Comparison of ENCODE assay signal across 21 cellular contexts in genomic region chr13:66534561-66534960, GRCh38.
"Had no signal": no experiment of that assay in that cellular context is flagged by ENCODE, and none has a peak within 500 bp of the region (broad histone marks: within the 10 kb centered on the region; RNA-seq: fewer than 3 reads in every experiment).

No MANE protein-coding gene starts in this region.

- H3K27me3 ChIP-seq: colonic mucosa, neutrophil, right lobe of liver, upper lobe of right lung had no signal

- H3K4me1 ChIP-seq: colonic mucosa, parathyroid adenoma, right lobe of liver, upper lobe of right lung had no signal

- H3K36me3 ChIP-seq: colonic mucosa, neutrophil, right lobe of liver, thoracic aorta, upper lobe of right lung had no signal

- H3K4me1 Mint-ChIP-seq: activated B cell treated with CpG ODN at 0.5 μM for 24 hours; stimulated activated memory B cell treated with anti-CD40 and anti-IgM and Interleukin-4, amounts not matched to agents 10 μg/mL and 1 μg/mL and 100 μg/mL, for 72 hours; T-cell had no signal

- ATAC-seq: activated CD8-positive, alpha-beta T cell treated with anti-CD3 and anti-CD28 coated beads for 36 hours; left colon; natural killer cell treated with Interleukin-12 subunit alpha and Interleukin-12 subunit beta and Interleukin-15 and Interleukin-18, amount 100 ng/mL, for 72 hours; right lobe of liver; stimulated activated memory B cell treated with anti-CD40 and anti-IgM and Interleukin-4, amounts not matched to agents 10 μg/mL and 1 μg/mL and 100 μg/mL, for 72 hours; T-cell; upper lobe of right lung had no signal

- H2AFZ ChIP-seq: parathyroid adenoma had no signal

- H3K4me3 ChIP-seq: colonic mucosa, lung, right lobe of liver, thoracic aorta, upper lobe of right lung had no signal

- H3K36me3 Mint-ChIP-seq: natural killer cell treated with Interleukin-12 subunit alpha and Interleukin-12 subunit beta and Interleukin-15 and Interleukin-18, amount 100 ng/mL, for 72 hours; stimulated activated memory B cell treated with anti-CD40 and anti-IgM and Interleukin-4, amounts not matched to agents 10 μg/mL and 1 μg/mL and 100 μg/mL, for 72 hours; T-cell had no signal

- H3K9me3 ChIP-seq: colonic mucosa, neutrophil, right lobe of liver, thoracic aorta, upper lobe of right lung had no signal

- H3K9me3 Mint-ChIP-seq: activated T-helper 2 cell treated with anti-CD3 and anti-CD28 coated beads, Interferon-gamma antibody, Interleukin-2, Interleukin-4, amounts not matched to agents 10 μg/mL and 5 μg/mL and 100 μg/mL, durations not matched to agents 14 hours and 24 hours and 36 hours; stimulated activated memory B cell treated with anti-CD40 and anti-IgM and Interleukin-4, amounts not matched to agents 10 μg/mL and 1 μg/mL and 100 μg/mL, for 72 hours had no signal

- H3K79me2 ChIP-seq: parathyroid adenoma had no signal

- H3K9ac ChIP-seq: parathyroid adenoma had no signal

- H3K27me3 Mint-ChIP-seq: activated B cell treated with CpG ODN at 0.5 μM for 24 hours; activated CD8-positive, alpha-beta T cell treated with anti-CD3 and anti-CD28 coated beads for 36 hours; activated T-cell treated with anti-CD3 and anti-CD28 coated beads, Interleukin-2, amount 50 U/mL, for 24 hours; natural killer cell treated with Interleukin-12 subunit alpha and Interleukin-12 subunit beta and Interleukin-15 and Interleukin-18, amount 100 ng/mL, for 72 hours; stimulated activated memory B cell treated with anti-CD40 and anti-IgM and Interleukin-4, amounts not matched to agents 10 μg/mL and 1 μg/mL and 100 μg/mL, for 72 hours; T-cell had no signal

- H3K4me3 Mint-ChIP-seq: activated B cell treated with CpG ODN at 0.5 μM for 24 hours; activated CD8-positive, alpha-beta T cell treated with anti-CD3 and anti-CD28 coated beads for 36 hours; activated T-cell treated with anti-CD3 and anti-CD28 coated beads, Interleukin-2, amount 50 U/mL, for 24 hours; mesothelial cell of epicardium; natural killer cell treated with Interleukin-12 subunit alpha and Interleukin-12 subunit beta and Interleukin-15 and Interleukin-18, amount 100 ng/mL, for 72 hours; stimulated activated memory B cell treated with anti-CD40 and anti-IgM and Interleukin-4, amounts not matched to agents 10 μg/mL and 1 μg/mL and 100 μg/mL, for 72 hours; T-cell had no signal

- H3K27ac Mint-ChIP-seq: activated B cell treated with CpG ODN at 0.5 μM for 24 hours; activated CD8-positive, alpha-beta T cell treated with anti-CD3 and anti-CD28 coated beads for 36 hours; activated T-cell treated with anti-CD3 and anti-CD28 coated beads, Interleukin-2, amount 50 U/mL, for 24 hours; activated T-helper 2 cell treated with anti-CD3 and anti-CD28 coated beads, Interferon-gamma antibody, Interleukin-2, Interleukin-4, amounts not matched to agents 10 μg/mL and 5 μg/mL and 100 μg/mL, durations not matched to agents 14 hours and 24 hours and 36 hours; mesothelial cell of epicardium; natural killer cell treated with Interleukin-12 subunit alpha and Interleukin-12 subunit beta and Interleukin-15 and Interleukin-18, amount 100 ng/mL, for 72 hours; stimulated activated memory B cell treated with anti-CD40 and anti-IgM and Interleukin-4, amounts not matched to agents 10 μg/mL and 1 μg/mL and 100 μg/mL, for 72 hours; T-cell had no signal

- H3K27ac ChIP-seq: colonic mucosa, neutrophil, parathyroid adenoma, right lobe of liver, thoracic aorta, upper lobe of right lung had no signal

- DNase-seq: activated B cell treated with CpG ODN at 0.5 μM for 24 hours; activated CD4-positive, alpha-beta T cell treated with anti-CD3 and anti-CD28 coated beads for 48 hours; activated CD8-positive, alpha-beta T cell treated with anti-CD3 and anti-CD28 coated beads for 36 hours; activated naive CD4-positive, alpha-beta T cell treated with Interleukin-2 at 50 U/mL for 16 hours; activated T-cell treated with anti-CD3 and anti-CD28 coated beads, Interleukin-2, amount 50 U/mL, for 24 hours; caudate nucleus; colonic mucosa; erythroblast; left colon; right lobe of liver; stimulated activated CD4-positive, alpha-beta T cell treated with anti-CD3 and anti-CD28 coated beads, Interleukin-4, amount 100 ng/mL, for 4 hours; T-cell; upper lobe of right lung had no signal
